Comparison of ENCODE assay signal across 8 cellular contexts in the genomic region with DNA sequence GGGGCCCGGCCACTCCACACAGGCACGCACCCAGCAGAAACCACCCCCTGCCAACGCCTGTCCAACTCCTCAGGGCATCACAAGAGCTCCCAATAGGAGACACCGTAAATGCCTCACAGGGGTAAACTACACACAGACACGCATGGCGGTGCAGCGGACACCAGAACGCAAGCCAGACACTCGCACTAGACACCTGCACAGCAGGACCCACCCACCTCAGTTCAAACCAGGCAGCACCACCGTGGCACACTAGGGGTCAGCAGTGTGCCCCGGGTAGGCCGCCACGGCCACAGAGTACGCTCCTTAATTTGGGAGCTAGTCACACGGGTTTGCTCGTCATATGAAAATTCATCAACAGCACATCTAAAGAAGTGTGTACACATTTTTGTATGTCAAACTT. TPM values are rescaled to one million over a fixed set of nuclear protein-coding genes. Genes with fewer than 3 reads are reported as not detected.
DNase-seq lines count a peak whose midpoint lies in the region.

No MANE protein-coding gene starts in this region.

- H3K27ac Mint-ChIP-seq in activated CD4-positive, alpha-beta memory T cell treated with anti-CD3 and anti-CD28 coated beads for 36 hours = no peak overlapping the region

- peaks cover 57% of the 10 kb centered on the region for H3K4me1 Mint-ChIP-seq in activated CD4-positive, alpha-beta memory T cell treated with anti-CD3 and anti-CD28 coated beads for 36 hours (ENCODE audit: low read depth)

- intact Hi-C loops in activated CD4-positive, alpha-beta memory T cell treated with anti-CD3 and anti-CD28 coated beads for 36 hours (cut with micrococcal nuclease) = no loop called here

- H3K9me3 Mint-ChIP-seq in activated CD4-positive, alpha-beta memory T cell treated with anti-CD3 and anti-CD28 coated beads for 36 hours = no peaks in the 10 kb centered on the region

- DNase-seq in NOMO-1 treated with DMSO at 0.1 percent for 48 hours (lab: John Stamatoyannopoulos, UW; ENCODE audit: unreplicated experiment) (peak; percentile 24), NOMO-1 treated with dmso at 0.1 percent for 144 hours (lab: John Stamatoyannopoulos, UW; ENCODE audit: unreplicated experiment) (no peak), NCI-H345 (lab: John Stamatoyannopoulos, UW) (peak; percentile 57), midbrain (lab: John Stamatoyannopoulos, UW) (peak; percentile 37), ecto neural progenitor cell (ENCODE audit: low spot score) (no peak)
- peak; percentile 85 for DNase-seq in activated CD4-positive, alpha-beta memory T cell treated with anti-CD3 and anti-CD28 coated beads for 36 hours
- peak; percentile 61 for DNase-seq in effector CD8-positive, alpha-beta T cell (lab: John Stamatoyannopoulos, UW)
- peak; percentile 39 to 59 for DNase-seq in stimulated activated CD8-positive, alpha-beta memory T cell treated with anti-CD3 and anti-CD28 coated beads, Interleukin-7, amount 100 ng/mL, for 48 hours (ENCODE audit: extremely low read depth in 1 of 2, low read depth in 1 of 2)

- H3K4me3 Mint-ChIP-seq in activated CD4-positive, alpha-beta memory T cell treated with anti-CD3 and anti-CD28 coated beads for 36 hours = no peak overlapping the region

- no peaks in the 10 kb centered on the region for H3K27me3 Mint-ChIP-seq in activated CD4-positive, alpha-beta memory T cell treated with anti-CD3 and anti-CD28 coated beads for 36 hours

- POLR2A ChIA-PET in activated CD4-positive, alpha-beta memory T cell treated with anti-CD3 and anti-CD28 coated beads for 36 hours (lab: Charles Lee) = no interaction called here

- CTCF ChIA-PET in activated CD4-positive, alpha-beta memory T cell treated with anti-CD3 and anti-CD28 coated beads for 36 hours (lab: Charles Lee) = interaction anchor here (0.6 to 3.9 kb wide), 20 partner anchors 11 to 644 kb away, joined by 3 to 58 read pairs (median 4); partner anchors contain the start of genes BAHCC1 and CEP131

- H3K36me3 Mint-ChIP-seq in activated CD4-positive, alpha-beta memory T cell treated with anti-CD3 and anti-CD28 coated beads for 36 hours = peaks cover 21% of the 10 kb centered on the region

RNA-seq across cellular contexts. Expression of gene SLC38A10, which starts 3.4 kb away (rescaled TPM):
- 10 to 100 TPM; 60.7 to 60.9 TPM for total RNA-seq in activated CD4-positive, alpha-beta memory T cell treated with anti-CD3 and anti-CD28 coated beads for 36 hours

RNA-seq across cellular contexts. Expression of gene NDUFAF8, which starts 52.5 kb away (rescaled TPM):
- 10 to 100 TPM; 49.8 to 55.9 TPM for total RNA-seq in activated CD4-positive, alpha-beta memory T cell treated with anti-CD3 and anti-CD28 coated beads for 36 hours

RNA-seq across cellular contexts. Expression of gene TEPSIN, which starts 52.8 kb away (rescaled TPM):
- 10 to 100 TPM; 20.0 to 24.6 TPM for total RNA-seq in activated CD4-positive, alpha-beta memory T cell treated with anti-CD3 and anti-CD28 coated beads for 36 hours

Comparison
In these comparisons a context has a peak if more than half of its experiments do, and no peak if none do; other contexts are left out.
1. DNase-seq: peak in NOMO-1 treated with DMSO at 0.1 percent for 48 hours (single experiment), NCI-H345 (single experiment), activated CD4-positive, alpha-beta memory T cell treated with anti-CD3 and anti-CD28 coated beads for 36 hours (single experiment), effector CD8-positive, alpha-beta T cell (single experiment), midbrain (single experiment) and stimulated activated CD8-positive, alpha-beta memory T cell treated with anti-CD3 and anti-CD28 coated beads, Interleukin-7, amount 100 ng/mL, for 48 hours (2 of 2); none in NOMO-1 treated with dmso at 0.1 percent for 144 hours (single experiment) and ecto neural progenitor cell (single experiment).